In the genomic region with DNA sequence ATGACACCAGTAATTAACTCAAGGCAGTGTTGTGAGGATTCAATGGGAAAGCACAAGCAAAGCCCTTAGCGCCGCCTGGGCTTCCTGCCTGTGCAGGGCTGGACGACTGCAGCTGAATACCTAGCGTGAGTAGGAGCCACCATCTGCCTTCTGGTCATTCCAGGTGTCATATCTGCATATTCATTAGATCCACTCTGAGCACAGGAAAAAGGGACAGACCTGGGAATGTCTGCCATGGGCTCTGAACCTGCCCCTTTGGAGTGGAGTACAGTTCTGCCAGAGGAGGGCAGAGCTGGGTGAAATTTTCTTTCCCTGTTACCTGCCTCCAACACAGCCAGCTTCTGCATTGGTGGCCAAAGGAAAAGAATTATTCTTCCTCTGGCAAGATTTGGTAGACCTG, we compare ENCODE assay signal across 2 cellular contexts.
TF ChIP-seq lines count a peak whose summit lies in the region.

No MANE protein-coding gene starts in this region.

TF ChIP-seq in SK-N-SH treated with all-trans-retinoic acid at 6 μM for 48 hours, 23 proteins besides CTCF, POLR2A, EP300 and RAD21 (continued from another document):
- no peak for TF ChIP-seq ZFP3 (CRISPR knock-in tag; IDR thresholded peaks at IDR 0.05)
- TF ChIP-seq ZNF565 (CRISPR knock-in tag; conservative IDR thresholded peaks at IDR 0.05; ENCODE audit: low read depth), result no peak
- no peak for TF ChIP-seq BACH2 (CRISPR knock-in tag; IDR thresholded peaks at IDR 0.05; ENCODE audit: borderline replicate concordance)
- no peak for TF ChIP-seq ESRRG (CRISPR knock-in tag; IDR thresholded peaks at IDR 0.05)
- no peak for TF ChIP-seq TCF4 (CRISPR knock-in tag; IDR thresholded peaks at IDR 0.05; ENCODE audit: borderline replicate concordance)
- TF ChIP-seq ISL1 (CRISPR knock-in tag; IDR thresholded peaks at IDR 0.05), result no peak
- no peak for TF ChIP-seq TOX (CRISPR knock-in tag; IDR thresholded peaks at IDR 0.05; ENCODE audit: borderline replicate concordance)
- TF ChIP-seq GLIS3 (CRISPR knock-in tag; IDR thresholded peaks at IDR 0.05), result no peak
TF ChIP-seq in SK-N-SH treated with all-trans-retinoic acid at 6 μM for 48 hours: peak in this region for 0.

TF ChIP-seq in SK-N-SH, 30 proteins besides CTCF, POLR2A, EP300 and RAD21 (continued from another document):
- TF ChIP-seq, protein P1, sequence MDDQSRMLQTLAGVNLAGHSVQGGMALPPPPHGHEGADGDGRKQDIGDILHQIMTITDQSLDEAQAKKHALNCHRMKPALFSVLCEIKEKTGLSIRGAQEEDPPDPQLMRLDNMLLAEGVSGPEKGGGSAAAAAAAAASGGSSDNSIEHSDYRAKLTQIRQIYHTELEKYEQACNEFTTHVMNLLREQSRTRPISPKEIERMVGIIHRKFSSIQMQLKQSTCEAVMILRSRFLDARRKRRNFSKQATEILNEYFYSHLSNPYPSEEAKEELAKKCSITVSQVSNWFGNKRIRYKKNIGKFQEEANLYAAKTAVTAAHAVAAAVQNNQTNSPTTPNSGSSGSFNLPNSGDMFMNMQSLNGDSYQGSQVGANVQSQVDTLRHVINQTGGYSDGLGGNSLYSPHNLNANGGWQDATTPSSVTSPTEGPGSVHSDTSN (IDR thresholded peaks at IDR 0.05), result no peak
- TF ChIP-seq GABPA (IDR thresholded peaks at IDR 0.05; ENCODE audit: low read depth), result no peak
- TF ChIP-seq MEF2A (IDR thresholded peaks at IDR 0.05; ENCODE audit: borderline replicate concordance, low read depth), result no peak
- no peak for TF ChIP-seq EZH2phosphoT487 (IDR thresholded peaks at IDR 0.05; ENCODE audit: borderline replicate concordance, low read depth)
- TF ChIP-seq, protein P2, sequence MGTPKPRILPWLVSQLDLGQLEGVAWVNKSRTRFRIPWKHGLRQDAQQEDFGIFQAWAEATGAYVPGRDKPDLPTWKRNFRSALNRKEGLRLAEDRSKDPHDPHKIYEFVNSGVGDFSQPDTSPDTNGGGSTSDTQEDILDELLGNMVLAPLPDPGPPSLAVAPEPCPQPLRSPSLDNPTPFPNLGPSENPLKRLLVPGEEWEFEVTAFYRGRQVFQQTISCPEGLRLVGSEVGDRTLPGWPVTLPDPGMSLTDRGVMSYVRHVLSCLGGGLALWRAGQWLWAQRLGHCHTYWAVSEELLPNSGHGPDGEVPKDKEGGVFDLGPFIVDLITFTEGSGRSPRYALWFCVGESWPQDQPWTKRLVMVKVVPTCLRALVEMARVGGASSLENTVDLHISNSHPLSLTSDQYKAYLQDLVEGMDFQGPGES (IDR thresholded peaks at IDR 0.05; ENCODE audit: low read depth, low read length), result no peak
- TF ChIP-seq USF1 (IDR thresholded peaks at IDR 0.05; ENCODE audit: borderline replicate concordance, low read depth), result no peak
- TF ChIP-seq NFIC (IDR thresholded peaks at IDR 0.05; ENCODE audit: borderline replicate concordance), result no peak
- no peak for TF ChIP-seq SIN3A (IDR thresholded peaks at IDR 0.05; ENCODE audit: borderline replicate concordance, low read depth, low read length)
- TF ChIP-seq ELF1 (IDR thresholded peaks at IDR 0.05), result no peak
- no peak for TF ChIP-seq POLR2AphosphoS5 (IDR thresholded peaks at IDR 0.05; ENCODE audit: low read depth, low read length)
TF ChIP-seq in SK-N-SH: peak in this region for 0.
